Comparison of ENCODE assay signal across 1 cellular context in the genomic region with DNA sequence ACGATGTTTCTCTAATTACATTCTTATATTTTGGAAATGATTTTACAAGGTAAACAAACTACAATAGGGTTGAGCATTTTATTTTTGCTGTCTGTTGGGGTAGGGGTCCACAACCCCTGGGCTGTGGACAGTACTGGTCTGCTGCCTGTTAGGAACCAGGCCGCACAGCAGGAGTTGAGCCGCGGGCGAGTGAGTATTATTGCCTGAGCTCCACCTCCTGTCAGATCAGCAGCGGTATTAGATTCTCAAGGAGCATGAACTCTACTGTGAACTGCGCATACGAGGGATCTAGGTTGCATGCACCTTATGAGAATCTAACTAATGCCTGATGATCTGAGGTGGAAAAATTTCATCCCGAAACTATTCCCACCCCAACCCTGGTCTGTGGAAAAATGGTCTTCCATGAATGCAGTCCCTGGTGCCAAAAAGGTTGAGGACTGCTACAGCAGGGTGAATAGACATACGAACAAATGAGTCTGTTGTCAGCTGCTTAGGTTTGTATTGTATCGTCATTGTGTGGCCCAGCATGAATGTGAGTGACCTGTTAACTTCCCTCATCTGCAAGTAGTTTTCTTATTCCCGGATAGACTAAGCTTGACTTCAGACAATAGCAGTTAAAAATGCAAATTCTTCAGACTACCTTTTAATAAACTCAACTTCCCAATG.
TF ChIP-seq lines count a peak whose summit lies in the region.

No MANE protein-coding gene starts in this region.

TF ChIP-seq in K562, 482 proteins besides CTCF, POLR2A, EP300 and RAD21:
- TF ChIP-seq NBN (IDR thresholded peaks at IDR 0.05; ENCODE audit: low read depth), result no peak
- TF ChIP-seq, protein P1, sequence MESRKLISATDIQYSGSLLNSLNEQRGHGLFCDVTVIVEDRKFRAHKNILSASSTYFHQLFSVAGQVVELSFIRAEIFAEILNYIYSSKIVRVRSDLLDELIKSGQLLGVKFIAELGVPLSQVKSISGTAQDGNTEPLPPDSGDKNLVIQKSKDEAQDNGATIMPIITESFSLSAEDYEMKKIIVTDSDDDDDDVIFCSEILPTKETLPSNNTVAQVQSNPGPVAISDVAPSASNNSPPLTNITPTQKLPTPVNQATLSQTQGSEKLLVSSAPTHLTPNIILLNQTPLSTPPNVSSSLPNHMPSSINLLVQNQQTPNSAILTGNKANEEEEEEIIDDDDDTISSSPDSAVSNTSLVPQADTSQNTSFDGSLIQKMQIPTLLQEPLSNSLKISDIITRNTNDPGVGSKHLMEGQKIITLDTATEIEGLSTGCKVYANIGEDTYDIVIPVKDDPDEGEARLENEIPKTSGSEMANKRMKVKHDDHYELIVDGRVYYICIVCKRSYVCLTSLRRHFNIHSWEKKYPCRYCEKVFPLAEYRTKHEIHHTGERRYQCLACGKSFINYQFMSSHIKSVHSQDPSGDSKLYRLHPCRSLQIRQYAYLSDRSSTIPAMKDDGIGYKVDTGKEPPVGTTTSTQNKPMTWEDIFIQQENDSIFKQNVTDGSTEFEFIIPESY (CRISPR knock-in tag; IDR thresholded peaks at IDR 0.05), result 0 out of 2 replicates have a peak, but pooled peaks have one; percentile 10
